ENCODE assay signal across 1 cellular context in the genomic region with DNA sequence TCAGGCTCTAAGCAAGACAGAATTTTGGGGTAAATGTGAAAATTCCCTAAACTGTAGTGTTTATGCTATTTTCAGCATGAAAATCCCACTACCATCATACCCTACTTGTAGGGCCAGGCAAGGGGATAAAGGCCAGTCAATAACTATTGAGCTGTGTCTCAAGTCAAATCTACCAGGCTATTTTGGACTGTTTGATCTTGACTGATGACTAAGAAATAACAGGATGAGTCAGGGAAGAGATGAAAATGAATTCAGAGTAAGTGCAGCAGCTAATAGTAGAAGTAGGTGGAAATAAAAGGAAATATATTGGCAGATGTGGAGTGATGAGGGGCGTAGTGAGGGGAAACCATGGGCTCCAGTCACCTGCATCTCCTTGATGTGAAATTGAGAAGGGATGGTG.
TF ChIP-seq lines count a peak whose summit lies in the region.

No MANE protein-coding gene starts in this region.

TF ChIP-seq in HepG2, 621 proteins besides CTCF, POLR2A, EP300 and RAD21 (continued from another document):
- TF ChIP-seq, protein P1, sequence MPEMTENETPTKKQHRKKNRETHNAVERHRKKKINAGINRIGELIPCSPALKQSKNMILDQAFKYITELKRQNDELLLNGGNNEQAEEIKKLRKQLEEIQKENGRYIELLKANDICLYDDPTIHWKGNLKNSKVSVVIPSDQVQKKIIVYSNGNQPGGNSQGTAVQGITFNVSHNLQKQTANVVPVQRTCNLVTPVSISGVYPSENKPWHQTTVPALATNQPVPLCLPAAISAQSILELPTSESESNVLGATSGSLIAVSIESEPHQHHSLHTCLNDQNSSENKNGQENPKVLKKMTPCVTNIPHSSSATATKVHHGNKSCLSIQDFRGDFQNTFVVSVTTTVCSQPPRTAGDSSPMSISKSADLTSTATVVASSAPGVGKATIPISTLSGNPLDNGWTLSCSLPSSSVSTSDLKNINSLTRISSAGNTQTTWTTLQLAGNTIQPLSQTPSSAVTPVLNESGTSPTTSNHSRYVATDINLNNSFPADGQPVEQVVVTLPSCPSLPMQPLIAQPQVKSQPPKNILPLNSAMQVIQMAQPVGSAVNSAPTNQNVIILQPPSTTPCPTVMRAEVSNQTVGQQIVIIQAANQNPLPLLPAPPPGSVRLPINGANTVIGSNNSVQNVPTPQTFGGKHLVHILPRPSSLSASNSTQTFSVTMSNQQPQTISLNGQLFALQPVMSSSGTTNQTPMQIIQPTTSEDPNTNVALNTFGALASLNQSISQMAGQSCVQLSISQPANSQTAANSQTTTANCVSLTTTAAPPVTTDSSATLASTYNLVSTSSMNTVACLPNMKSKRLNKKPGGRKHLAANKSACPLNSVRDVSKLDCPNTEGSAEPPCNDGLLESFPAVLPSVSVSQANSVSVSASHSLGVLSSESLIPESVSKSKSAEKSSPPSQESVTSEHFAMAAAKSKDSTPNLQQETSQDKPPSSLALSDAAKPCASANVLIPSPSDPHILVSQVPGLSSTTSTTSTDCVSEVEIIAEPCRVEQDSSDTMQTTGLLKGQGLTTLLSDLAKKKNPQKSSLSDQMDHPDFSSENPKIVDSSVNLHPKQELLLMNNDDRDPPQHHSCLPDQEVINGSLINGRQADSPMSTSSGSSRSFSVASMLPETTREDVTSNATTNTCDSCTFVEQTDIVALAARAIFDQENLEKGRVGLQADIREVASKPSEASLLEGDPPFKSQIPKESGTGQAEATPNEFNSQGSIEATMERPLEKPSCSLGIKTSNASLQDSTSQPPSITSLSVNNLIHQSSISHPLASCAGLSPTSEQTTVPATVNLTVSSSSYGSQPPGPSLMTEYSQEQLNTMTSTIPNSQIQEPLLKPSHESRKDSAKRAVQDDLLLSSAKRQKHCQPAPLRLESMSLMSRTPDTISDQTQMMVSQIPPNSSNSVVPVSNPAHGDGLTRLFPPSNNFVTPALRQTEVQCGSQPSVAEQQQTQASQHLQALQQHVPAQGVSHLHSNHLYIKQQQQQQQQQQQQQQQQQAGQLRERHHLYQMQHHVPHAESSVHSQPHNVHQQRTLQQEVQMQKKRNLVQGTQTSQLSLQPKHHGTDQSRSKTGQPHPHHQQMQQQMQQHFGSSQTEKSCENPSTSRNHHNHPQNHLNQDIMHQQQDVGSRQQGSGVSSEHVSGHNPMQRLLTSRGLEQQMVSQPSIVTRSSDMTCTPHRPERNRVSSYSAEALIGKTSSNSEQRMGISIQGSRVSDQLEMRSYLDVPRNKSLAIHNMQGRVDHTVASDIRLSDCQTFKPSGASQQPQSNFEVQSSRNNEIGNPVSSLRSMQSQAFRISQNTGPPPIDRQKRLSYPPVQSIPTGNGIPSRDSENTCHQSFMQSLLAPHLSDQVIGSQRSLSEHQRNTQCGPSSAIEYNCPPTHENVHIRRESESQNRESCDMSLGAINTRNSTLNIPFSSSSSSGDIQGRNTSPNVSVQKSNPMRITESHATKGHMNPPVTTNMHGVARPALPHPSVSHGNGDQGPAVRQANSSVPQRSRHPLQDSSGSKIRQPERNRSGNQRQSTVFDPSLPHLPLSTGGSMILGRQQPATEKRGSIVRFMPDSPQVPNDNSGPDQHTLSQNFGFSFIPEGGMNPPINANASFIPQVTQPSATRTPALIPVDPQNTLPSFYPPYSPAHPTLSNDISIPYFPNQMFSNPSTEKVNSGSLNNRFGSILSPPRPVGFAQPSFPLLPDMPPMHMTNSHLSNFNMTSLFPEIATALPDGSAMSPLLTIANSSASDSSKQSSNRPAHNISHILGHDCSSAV (CRISPR knock-in tag; IDR thresholded peaks at IDR 0.05; ENCODE audit: borderline replicate concordance): no peak
- TF ChIP-seq, protein P2, sequence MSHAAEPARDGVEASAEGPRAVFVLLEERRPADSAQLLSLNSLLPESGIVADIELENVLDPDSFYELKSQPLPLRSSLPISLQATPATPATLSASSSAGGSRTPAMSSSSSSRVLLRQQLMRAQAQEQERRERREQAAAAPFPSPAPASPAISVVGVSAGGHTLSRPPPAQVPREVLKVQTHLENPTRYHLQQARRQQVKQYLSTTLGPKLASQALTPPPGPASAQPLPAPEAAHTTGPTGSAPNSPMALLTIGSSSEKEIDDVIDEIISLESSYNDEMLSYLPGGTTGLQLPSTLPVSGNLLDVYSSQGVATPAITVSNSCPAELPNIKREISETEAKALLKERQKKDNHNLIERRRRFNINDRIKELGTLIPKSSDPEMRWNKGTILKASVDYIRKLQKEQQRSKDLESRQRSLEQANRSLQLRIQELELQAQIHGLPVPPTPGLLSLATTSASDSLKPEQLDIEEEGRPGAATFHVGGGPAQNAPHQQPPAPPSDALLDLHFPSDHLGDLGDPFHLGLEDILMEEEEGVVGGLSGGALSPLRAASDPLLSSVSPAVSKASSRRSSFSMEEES (CRISPR knock-in tag; IDR thresholded peaks at IDR 0.05): no peak
- TF ChIP-seq, protein P3, sequence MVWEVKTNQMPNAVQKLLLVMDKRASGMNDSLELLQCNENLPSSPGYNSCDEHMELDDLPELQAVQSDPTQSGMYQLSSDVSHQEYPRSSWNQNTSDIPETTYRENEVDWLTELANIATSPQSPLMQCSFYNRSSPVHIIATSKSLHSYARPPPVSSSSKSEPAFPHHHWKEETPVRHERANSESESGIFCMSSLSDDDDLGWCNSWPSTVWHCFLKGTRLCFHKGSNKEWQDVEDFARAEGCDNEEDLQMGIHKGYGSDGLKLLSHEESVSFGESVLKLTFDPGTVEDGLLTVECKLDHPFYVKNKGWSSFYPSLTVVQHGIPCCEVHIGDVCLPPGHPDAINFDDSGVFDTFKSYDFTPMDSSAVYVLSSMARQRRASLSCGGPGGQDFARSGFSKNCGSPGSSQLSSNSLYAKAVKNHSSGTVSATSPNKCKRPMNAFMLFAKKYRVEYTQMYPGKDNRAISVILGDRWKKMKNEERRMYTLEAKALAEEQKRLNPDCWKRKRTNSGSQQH (CRISPR knock-in tag; IDR thresholded peaks at IDR 0.05; ENCODE audit: low read depth): no peak
- TF ChIP-seq TRIM24 (CRISPR knock-in tag; IDR thresholded peaks at IDR 0.05) (no peak), MZF1 (CRISPR knock-in tag; IDR thresholded peaks at IDR 0.05; ENCODE audit: borderline replicate concordance) (no peak), TBP (CRISPR knock-in tag; IDR thresholded peaks at IDR 0.05) (no peak)
- TF ChIP-seq, protein P4, sequence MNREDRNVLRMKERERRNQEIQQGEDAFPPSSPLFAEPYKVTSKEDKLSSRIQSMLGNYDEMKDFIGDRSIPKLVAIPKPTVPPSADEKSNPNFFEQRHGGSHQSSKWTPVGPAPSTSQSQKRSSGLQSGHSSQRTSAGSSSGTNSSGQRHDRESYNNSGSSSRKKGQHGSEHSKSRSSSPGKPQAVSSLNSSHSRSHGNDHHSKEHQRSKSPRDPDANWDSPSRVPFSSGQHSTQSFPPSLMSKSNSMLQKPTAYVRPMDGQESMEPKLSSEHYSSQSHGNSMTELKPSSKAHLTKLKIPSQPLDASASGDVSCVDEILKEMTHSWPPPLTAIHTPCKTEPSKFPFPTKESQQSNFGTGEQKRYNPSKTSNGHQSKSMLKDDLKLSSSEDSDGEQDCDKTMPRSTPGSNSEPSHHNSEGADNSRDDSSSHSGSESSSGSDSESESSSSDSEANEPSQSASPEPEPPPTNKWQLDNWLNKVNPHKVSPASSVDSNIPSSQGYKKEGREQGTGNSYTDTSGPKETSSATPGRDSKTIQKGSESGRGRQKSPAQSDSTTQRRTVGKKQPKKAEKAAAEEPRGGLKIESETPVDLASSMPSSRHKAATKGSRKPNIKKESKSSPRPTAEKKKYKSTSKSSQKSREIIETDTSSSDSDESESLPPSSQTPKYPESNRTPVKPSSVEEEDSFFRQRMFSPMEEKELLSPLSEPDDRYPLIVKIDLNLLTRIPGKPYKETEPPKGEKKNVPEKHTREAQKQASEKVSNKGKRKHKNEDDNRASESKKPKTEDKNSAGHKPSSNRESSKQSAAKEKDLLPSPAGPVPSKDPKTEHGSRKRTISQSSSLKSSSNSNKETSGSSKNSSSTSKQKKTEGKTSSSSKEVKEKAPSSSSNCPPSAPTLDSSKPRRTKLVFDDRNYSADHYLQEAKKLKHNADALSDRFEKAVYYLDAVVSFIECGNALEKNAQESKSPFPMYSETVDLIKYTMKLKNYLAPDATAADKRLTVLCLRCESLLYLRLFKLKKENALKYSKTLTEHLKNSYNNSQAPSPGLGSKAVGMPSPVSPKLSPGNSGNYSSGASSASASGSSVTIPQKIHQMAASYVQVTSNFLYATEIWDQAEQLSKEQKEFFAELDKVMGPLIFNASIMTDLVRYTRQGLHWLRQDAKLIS (CRISPR knock-in tag; IDR thresholded peaks at IDR 0.05): no peak
